In genomic region chr4:39085891-39086290, GRCh38 we compare ENCODE assay signal across 19 cellular contexts. TPM values are rescaled to one million over a fixed set of nuclear protein-coding genes. Genes with fewer than 3 reads are reported as not detected.
DNase-seq lines count a peak whose midpoint lies in the region; ATAC-seq lines count a peak whose summit lies in the region.
"Had no signal": no experiment of that assay in that cellular context is flagged by ENCODE, and none has a peak within 500 bp of the region (broad histone marks: within the 10 kb centered on the region; RNA-seq: fewer than 3 reads in every experiment).

No MANE protein-coding gene starts in this region.

- no peak overlapping the region for H3K4me3 ChIP-seq in SJSA1
- H3K4me3 ChIP-seq: BLaER1 treated with 17β-estradiol and CSF1 and Interleukin-3, amounts not matched to agents 10 nM and 100 nM; ovary; skin epidermis; uterus had no signal

- no peaks in the 10 kb centered on the region for H3K27me3 ChIP-seq in SJSA1 (replicated peaks)
- H3K27me3 ChIP-seq: BLaER1 treated with 17β-estradiol and CSF1 and Interleukin-3, amounts not matched to agents 10 nM and 100 nM; ovary; uterus had no signal

- peak overlapping the region; percentile 76 for H3K27ac ChIP-seq in SJSA1
- H3K27ac ChIP-seq: BLaER1 treated with 17β-estradiol and CSF1 and Interleukin-3, amounts not matched to agents 10 nM and 100 nM; ovary; skin epidermis; uterus had no signal

- H3K4me1 ChIP-seq in SJSA1 (replicated peaks) = peaks cover 14% of the 10 kb centered on the region
- H3K4me1 ChIP-seq: BLaER1 treated with 17β-estradiol and CSF1 and Interleukin-3, amounts not matched to agents 10 nM and 100 nM; uterus had no signal

- peaks cover 21% of the 10 kb centered on the region for H3K36me3 ChIP-seq in SJSA1
- H3K36me3 ChIP-seq: ovary, uterus had no signal

- ATAC-seq in HG03469 (IDR thresholded peaks at IDR 0.05; ENCODE audit: unreplicated experiment) = no peak

- peak; percentile 89 for DNase-seq in GF-D8 (lab: John Stamatoyannopoulos, UW)
- peak; percentile 49 to 53 for DNase-seq in SJSA1 (ENCODE audit: low read depth in 1 of 2, low spot score in 2 of 2)
- peak; percentile 86 for DNase-seq in fibroblast of gingiva (ENCODE audit: low read depth)
- peak; percentile 86 for DNase-seq in stromal cell of bone marrow (ENCODE audit: low read depth)
- no peak for DNase-seq in NCI-H69 (lab: John Stamatoyannopoulos, UW)
- no peak for DNase-seq in dedifferentiated amniotic fluid mesenchymal stem cell (ENCODE audit: extremely low spot score)
- DNase-seq: caudate nucleus; DMS53; erythroblast; NCI-H2107; NCI-H526; ovary; stimulated activated CD4-positive, alpha-beta T cell treated with anti-CD3 and anti-CD28 coated beads, Interleukin-4, amount 100 ng/mL, for 4 hours; T-helper 2 cell; uterus had no signal

- no peaks in the 10 kb centered on the region for H3K9me3 ChIP-seq in SJSA1 (replicated peaks)
- H3K9me3 ChIP-seq: BLaER1 treated with 17β-estradiol and CSF1 and Interleukin-3, amounts not matched to agents 10 nM and 100 nM; ovary; uterus had no signal

RNA-seq across cellular contexts. Expression of gene KLHL5, which starts 23.9 kb away (rescaled TPM):
- 79.3 and 80.8 TPM in 2 replicates for total RNA-seq in SJSA1 (2014; rRNA removed; shearing (Covaris generic))

RNA-seq across cellular contexts. Expression of gene TMEM156, which starts 53.7 kb away (rescaled TPM):
- 7.9 and 18.6 TPM in 2 replicates for total RNA-seq in SJSA1 (2014; rRNA removed; shearing (Covaris generic))
- total RNA-seq: H1 had no signal

Comparison
In these comparisons a context has a peak if more than half of its experiments do, and no peak if none do; other contexts are left out.
1. DNase-seq: peak in GF-D8 (single experiment), SJSA1 (2 of 2), fibroblast of gingiva (single experiment) and stromal cell of bone marrow (single experiment); none in NCI-H69 (single experiment) and dedifferentiated amniotic fluid mesenchymal stem cell (single experiment).